Comparison of ENCODE assay signal across 2 cellular contexts in genomic region chr2:46165916-46166315, GRCh38.
TF ChIP-seq lines count a peak whose summit lies in the region.

No MANE protein-coding gene starts in this region.

TF ChIP-seq in IMR-90, 13 proteins besides CTCF, POLR2A, EP300 and RAD21 (continued from another document):
- no peak for TF ChIP-seq MAZ (IDR thresholded peaks at IDR 0.05; ENCODE audit: borderline replicate concordance, low read depth, low read length)

TF ChIP-seq in SK-N-SH, 30 proteins besides CTCF, POLR2A, EP300 and RAD21 (continued from another document):
- TF ChIP-seq CHD2 (IDR thresholded peaks at IDR 0.05; ENCODE audit: low read length, partially characterized antibody) (no peak), EZH2phosphoT487 (IDR thresholded peaks at IDR 0.05; ENCODE audit: borderline replicate concordance, low read depth) (no peak), ELF1 (IDR thresholded peaks at IDR 0.05) (no peak), GATA2 (CRISPR knock-in tag; IDR thresholded peaks at IDR 0.05) (no peak), NRF1 (IDR thresholded peaks at IDR 0.05; ENCODE audit: low read depth, low read length) (no peak), NFIC (IDR thresholded peaks at IDR 0.05; ENCODE audit: borderline replicate concordance) (no peak), GABPA (IDR thresholded peaks at IDR 0.05; ENCODE audit: low read depth) (no peak), RFX5 (IDR thresholded peaks at IDR 0.05; ENCODE audit: low read length) (no peak)
- TF ChIP-seq, protein P1, sequence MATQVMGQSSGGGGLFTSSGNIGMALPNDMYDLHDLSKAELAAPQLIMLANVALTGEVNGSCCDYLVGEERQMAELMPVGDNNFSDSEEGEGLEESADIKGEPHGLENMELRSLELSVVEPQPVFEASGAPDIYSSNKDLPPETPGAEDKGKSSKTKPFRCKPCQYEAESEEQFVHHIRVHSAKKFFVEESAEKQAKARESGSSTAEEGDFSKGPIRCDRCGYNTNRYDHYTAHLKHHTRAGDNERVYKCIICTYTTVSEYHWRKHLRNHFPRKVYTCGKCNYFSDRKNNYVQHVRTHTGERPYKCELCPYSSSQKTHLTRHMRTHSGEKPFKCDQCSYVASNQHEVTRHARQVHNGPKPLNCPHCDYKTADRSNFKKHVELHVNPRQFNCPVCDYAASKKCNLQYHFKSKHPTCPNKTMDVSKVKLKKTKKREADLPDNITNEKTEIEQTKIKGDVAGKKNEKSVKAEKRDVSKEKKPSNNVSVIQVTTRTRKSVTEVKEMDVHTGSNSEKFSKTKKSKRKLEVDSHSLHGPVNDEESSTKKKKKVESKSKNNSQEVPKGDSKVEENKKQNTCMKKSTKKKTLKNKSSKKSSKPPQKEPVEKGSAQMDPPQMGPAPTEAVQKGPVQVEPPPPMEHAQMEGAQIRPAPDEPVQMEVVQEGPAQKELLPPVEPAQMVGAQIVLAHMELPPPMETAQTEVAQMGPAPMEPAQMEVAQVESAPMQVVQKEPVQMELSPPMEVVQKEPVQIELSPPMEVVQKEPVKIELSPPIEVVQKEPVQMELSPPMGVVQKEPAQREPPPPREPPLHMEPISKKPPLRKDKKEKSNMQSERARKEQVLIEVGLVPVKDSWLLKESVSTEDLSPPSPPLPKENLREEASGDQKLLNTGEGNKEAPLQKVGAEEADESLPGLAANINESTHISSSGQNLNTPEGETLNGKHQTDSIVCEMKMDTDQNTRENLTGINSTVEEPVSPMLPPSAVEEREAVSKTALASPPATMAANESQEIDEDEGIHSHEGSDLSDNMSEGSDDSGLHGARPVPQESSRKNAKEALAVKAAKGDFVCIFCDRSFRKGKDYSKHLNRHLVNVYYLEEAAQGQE (IDR thresholded peaks at IDR 0.05; ENCODE audit: low read depth, low read length) = no peak
